ENCODE assay signal across 11 cellular contexts in the genomic region with DNA sequence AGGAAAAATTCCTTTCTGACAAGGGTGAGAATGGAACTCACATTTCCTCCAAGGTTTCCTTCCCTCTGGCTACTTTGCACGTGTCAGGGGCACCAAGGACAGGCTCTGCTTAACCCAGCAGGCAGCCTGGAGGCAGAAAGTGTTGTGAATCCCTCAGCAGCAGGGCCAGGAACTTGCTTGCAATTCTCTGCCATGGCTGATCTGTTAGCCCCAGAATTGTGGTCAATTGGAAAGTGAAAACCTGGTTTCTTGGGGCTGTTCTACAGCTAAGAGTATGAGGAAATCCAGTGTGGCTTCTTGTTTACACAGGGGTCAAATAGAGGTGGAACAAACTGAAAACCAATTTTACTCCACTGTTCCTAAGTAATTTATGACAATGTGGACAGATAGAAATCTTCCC. TPM values are rescaled to one million over a fixed set of nuclear protein-coding genes. Genes with fewer than 3 reads are reported as not detected.
DNase-seq lines count a peak whose midpoint lies in the region; ATAC-seq and TF ChIP-seq lines count a peak whose summit lies in the region.
"Had no signal": no experiment of that assay in that cellular context is flagged by ENCODE, and none has a peak within 500 bp of the region (broad histone marks: within the 10 kb centered on the region; RNA-seq: fewer than 3 reads in every experiment).

No MANE protein-coding gene starts in this region.

- peak; percentile 64 for DNase-seq in fibroblast of villous mesenchyme (ENCODE audit: low read depth)
- DNase-seq in MG63 = no peak
- DNase-seq in activated naive CD4-positive, alpha-beta T cell treated with Interleukin-2 at 50 U/mL for 16 hours = no peak
- DNase-seq in amniotic stem cell (lab: John Stamatoyannopoulos, UW) = no peak
- no peak for DNase-seq in NCI-H446 (lab: John Stamatoyannopoulos, UW)
- DNase-seq: activated CD8-positive, alpha-beta memory T cell treated with anti-CD3 and anti-CD28 coated beads, Interleukin-2, amount 50 U/mL, for 4 hours; NCI-H1694 had no signal

- no peaks in the 10 kb centered on the region for H3K9me3 ChIP-seq in MG63
- H3K9me3 ChIP-seq: gastroesophageal sphincter had no signal

- no peak for TF ChIP-seq CTCF in fibroblast of villous mesenchyme (IDR thresholded peaks at IDR 0.05; ENCODE audit: insufficient read depth, low read depth, low read length)

- no peaks in the 10 kb centered on the region for H3K27me3 ChIP-seq in MG63
- H3K27me3 ChIP-seq: gastroesophageal sphincter had no signal

- H3K4me3 ChIP-seq in fibroblast of villous mesenchyme (ENCODE audit: low read depth, low read length) (no peak overlapping the region), MG63 (no peak overlapping the region)
- H3K4me3 ChIP-seq: gastroesophageal sphincter had no signal

- no peaks in the 10 kb centered on the region for H3K36me3 ChIP-seq in MG63
- H3K36me3 ChIP-seq: gastroesophageal sphincter had no signal

- ATAC-seq in GM18498 (IDR thresholded peaks at IDR 0.05; ENCODE audit: unreplicated experiment) (peak; percentile 92), GM21576 (IDR thresholded peaks at IDR 0.05; ENCODE audit: unreplicated experiment) (peak; percentile 97), HG03520 (IDR thresholded peaks at IDR 0.05; ENCODE audit: unreplicated experiment) (peak; percentile 96)
- ATAC-seq: gastroesophageal sphincter had no signal

RNA-seq across cellular contexts. Expression of a gene that starts 38.3 kb away (rescaled TPM):
- total RNA-seq in fibroblast of villous mesenchyme = 18.4 and 32.8 TPM in 2 replicates
- total RNA-seq in MG63 (2014; rRNA removed; shearing (Covaris generic); ENCODE audit: low replicate concordance) = 4.4 and 5.1 TPM in 2 replicates
